26 cellular contexts compared by ENCODE assay signal in the genomic region with DNA sequence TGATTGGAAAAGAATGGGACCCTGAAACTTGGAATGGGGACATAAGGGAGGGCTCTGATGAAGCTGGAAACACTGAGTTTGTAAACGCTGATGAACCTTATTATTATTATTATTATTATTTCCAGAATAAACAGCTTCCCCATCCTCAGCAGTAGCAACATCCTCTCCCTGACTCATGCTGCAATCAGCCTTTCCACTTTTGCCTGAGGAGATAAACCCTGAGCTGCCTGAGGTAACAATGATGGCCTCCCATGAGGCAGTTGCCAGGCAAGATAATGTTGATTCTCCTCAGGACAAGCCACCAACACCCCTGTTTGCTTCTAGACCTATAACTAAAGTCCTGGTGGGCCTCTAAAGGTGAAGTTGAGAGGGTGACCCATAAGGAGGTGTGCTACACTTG.
DNase-seq lines count a peak whose midpoint lies in the region; ATAC-seq, FAIRE-seq and TF ChIP-seq lines count a peak whose summit lies in the region.
"Had no signal": no experiment of that assay in that cellular context is flagged by ENCODE, and none has a peak within 500 bp of the region (broad histone marks: within the 10 kb centered on the region; RNA-seq: fewer than 3 reads in every experiment).

No MANE protein-coding gene starts in this region.

- no peak for TF ChIP-seq CTCF in MCF 10A (IDR thresholded peaks at IDR 0.05; ENCODE audit: unreplicated experiment)
- TF ChIP-seq CTCF in breast epithelium (IDR thresholded peaks at IDR 0.05), result no peak
- TF ChIP-seq CTCF in bronchial epithelial cell (IDR thresholded peaks at IDR 0.05; ENCODE audit: insufficient read depth, low read length, severe bottlenecking), result no peak
- TF ChIP-seq CTCF in foreskin keratinocyte (conservative IDR thresholded peaks at IDR 0.05), result no peak

- H3K27me3 ChIP-seq in breast epithelium (no peaks in the 10 kb centered on the region), bronchial epithelial cell (ENCODE audit: control insufficient read depth, insufficient read depth, low read length) (no peaks in the 10 kb centered on the region), foreskin keratinocyte (no peaks in the 10 kb centered on the region), trophoblast cell (ENCODE audit: insufficient read depth, low read length) (no peaks in the 10 kb centered on the region)
- H3K27me3 ChIP-seq: BLaER1 treated with 17β-estradiol and CSF1 and Interleukin-3, amounts not matched to agents 10 nM and 100 nM had no signal

- H3K23ac ChIP-seq in trophoblast cell (ENCODE audit: low read length), result no peak overlapping the region

- H3K4me1 ChIP-seq in breast epithelium, result no peaks in the 10 kb centered on the region
- H3K4me1 ChIP-seq in foreskin keratinocyte, result no peaks in the 10 kb centered on the region
- H3K4me1 ChIP-seq in trophoblast cell (ENCODE audit: control insufficient read depth in 1 of 2, insufficient read depth in 2 of 2, low read length in 2 of 2), result no peaks in the 10 kb centered on the region
- H3K4me1 ChIP-seq: A549; BLaER1 treated with 17β-estradiol and CSF1 and Interleukin-3, amounts not matched to agents 10 nM and 100 nM had no signal

- H3K79me2 ChIP-seq in trophoblast cell (ENCODE audit: control insufficient read depth, insufficient read depth, low read length, poor library complexity), result no peaks in the 10 kb centered on the region

- intact Hi-C loops in MCF 10A (cut with micrococcal nuclease) (no loop called here), breast epithelium (cut with DNase I; ENCODE audit: low total_unique reads) (no loop called here)
- intact Hi-C loops in activated CD4-positive, alpha-beta T cell treated with anti-CD3 and anti-CD28 coated beads for 36 hours (cut with DNase I, micrococcal nuclease), result no loop called here

- no peaks in the 10 kb centered on the region for H3K9me3 ChIP-seq in breast epithelium
- H3K9me3 ChIP-seq in trophoblast cell (ENCODE audit: insufficient read depth, low read depth, low read length), result no peaks in the 10 kb centered on the region
- H3K9me3 ChIP-seq: A549 had no signal

- no peaks in the 10 kb centered on the region for H3K36me3 Mint-ChIP-seq in MCF 10A (ENCODE audit: insufficient read depth, unreplicated experiment)
- H3K36me3 Mint-ChIP-seq in activated CD4-positive, alpha-beta T cell treated with anti-CD3 and anti-CD28 coated beads for 36 hours (ENCODE audit: low read depth), result no peaks in the 10 kb centered on the region
- H3K36me3 Mint-ChIP-seq: CD8-positive, alpha-beta T cell had no signal

- H3K79me1 ChIP-seq in trophoblast cell (ENCODE audit: low read length), result no peaks in the 10 kb centered on the region

- H3K4me3 ChIP-seq in breast epithelium (no peak overlapping the region), bronchial epithelial cell (ENCODE audit: low read depth, low read length) (no peak overlapping the region), trophoblast cell (ENCODE audit: low read depth, low read length) (no peak overlapping the region)
- H3K4me3 ChIP-seq: A549; BLaER1 treated with 17β-estradiol and CSF1 and Interleukin-3, amounts not matched to agents 10 nM and 100 nM; GM12878 had no signal

- H4K12ac ChIP-seq in trophoblast cell (ENCODE audit: low read depth, low read length), result no peak overlapping the region

- no peak overlapping the region for H2BK5ac ChIP-seq in trophoblast cell (ENCODE audit: low read depth, low read length, poor library complexity)

- no peak overlapping the region for H3K4ac ChIP-seq in trophoblast cell (ENCODE audit: low read depth, low read length)

- no peak overlapping the region for H2AK5ac ChIP-seq in trophoblast cell (ENCODE audit: low read length)

- H2AFZ ChIP-seq in trophoblast cell (ENCODE audit: insufficient read depth, low read length, poor library complexity), result no peak overlapping the region

- DNase-seq in MCF 10A (ENCODE audit: unreplicated experiment), result peak; percentile 17
- DNase-seq in breast epithelium (ENCODE audit: low spot score in 2 of 2), result no peak
- peak; percentile 57 for DNase-seq in bronchial epithelial cell (ENCODE audit: low read depth)
- DNase-seq in foreskin keratinocyte, result peak; percentile 21 to 67
- DNase-seq in trophoblast cell, result peak; percentile 30 to 67
- no peak for DNase-seq in GM19239 (ENCODE audit: insufficient read length, low spot score)
- no peak for DNase-seq in activated CD4-positive, alpha-beta T cell treated with anti-CD3 and anti-CD28 coated beads for 36 hours
- no peak for DNase-seq in COR-L47 (lab: John Stamatoyannopoulos, UW)
- DNase-seq: AML-193; CD4-positive, alpha-beta T cell; CD8-positive, alpha-beta T cell; DMS 273 treated with DMSO at 0.1 percent for 48 hours; DMS153; DMS53; DMS79; DND-41; EL; GDM1 had no signal

- H2BK12ac ChIP-seq in trophoblast cell (ENCODE audit: low read length), result no peak overlapping the region

- H3K27me3 Mint-ChIP-seq in MCF 10A (ENCODE audit: insufficient read depth, unreplicated experiment), result no peaks in the 10 kb centered on the region
- peaks cover 2% of the 10 kb centered on the region for H3K27me3 Mint-ChIP-seq in activated CD4-positive, alpha-beta T cell treated with anti-CD3 and anti-CD28 coated beads for 36 hours
- H3K27me3 Mint-ChIP-seq: B cell; CD4-positive, alpha-beta T cell had no signal

- no TSS peak for BruUV-seq in MCF 10A (replicated peaks; lab: Mats Ljungman, UMichigan)

- WGBS in trophoblast cell (ENCODE audit: extremely low coverage, insufficient coverage, insufficient read length), result no CpG with 5 or more reads among the region's 1 CpG

- no peak overlapping the region for H4K91ac ChIP-seq in trophoblast cell (ENCODE audit: low read depth, low read length)

- H3K27ac ChIP-seq in breast epithelium, result no peak overlapping the region
- no peak overlapping the region for H3K27ac ChIP-seq in foreskin keratinocyte
- no peak overlapping the region for H3K27ac ChIP-seq in trophoblast cell (ENCODE audit: low read depth, low read length)
- H3K27ac ChIP-seq: 22Rv1; A549; BLaER1 treated with 17β-estradiol and CSF1 and Interleukin-3, amounts not matched to agents 10 nM and 100 nM; C4-2B had no signal

- H4K8ac ChIP-seq in trophoblast cell (ENCODE audit: low read depth, low read length), result no peak overlapping the region

- POLR2A ChIA-PET in MCF 10A (lab: Yijun Ruan, JAX), result interaction anchor here (0.6 to 2.0 kb wide), 5 partner anchors 10 to 573 kb away, joined by 3 to 7 read pairs (median 4); no protein-coding TSS in a partner anchor
- POLR2A ChIA-PET in activated CD4-positive, alpha-beta T cell treated with anti-CD3 and anti-CD28 coated beads for 36 hours (lab: Charles Lee), result no interaction called here

- no peaks in the 10 kb centered on the region for H3K9me3 Mint-ChIP-seq in MCF 10A (ENCODE audit: unreplicated experiment)
- H3K9me3 Mint-ChIP-seq in activated CD4-positive, alpha-beta T cell treated with anti-CD3 and anti-CD28 coated beads for 36 hours (ENCODE audit: low read depth), result no peaks in the 10 kb centered on the region
- H3K9me3 Mint-ChIP-seq: CD4-positive, alpha-beta T cell; CD8-positive, alpha-beta T cell had no signal

- H3K4me3 Mint-ChIP-seq in MCF 10A (ENCODE audit: unreplicated experiment), result no peak overlapping the region
- no peak overlapping the region for H3K4me3 Mint-ChIP-seq in activated CD4-positive, alpha-beta T cell treated with anti-CD3 and anti-CD28 coated beads for 36 hours
- H3K4me3 Mint-ChIP-seq: B cell; CD4-positive, alpha-beta T cell; CD8-positive, alpha-beta T cell had no signal

- H3K27ac Mint-ChIP-seq in MCF 10A (ENCODE audit: low read depth, unreplicated experiment), result peak overlapping the region; percentile 20
- no peak overlapping the region for H3K27ac Mint-ChIP-seq in activated CD4-positive, alpha-beta T cell treated with anti-CD3 and anti-CD28 coated beads for 36 hours
- H3K27ac Mint-ChIP-seq: B cell; CD4-positive, alpha-beta T cell; CD8-positive, alpha-beta T cell had no signal

- H3K9ac ChIP-seq in trophoblast cell (ENCODE audit: low read length), result no peak overlapping the region
- H3K9ac ChIP-seq: BLaER1 treated with 17β-estradiol and CSF1 and Interleukin-3, amounts not matched to agents 10 nM and 100 nM had no signal

- H3K18ac ChIP-seq in trophoblast cell (ENCODE audit: low read length), result no peak overlapping the region

- H3K4me2 ChIP-seq in trophoblast cell (ENCODE audit: low read length), result no peak overlapping the region
- H3K4me2 ChIP-seq: A549; BLaER1 treated with 17β-estradiol and CSF1 and Interleukin-3, amounts not matched to agents 10 nM and 100 nM had no signal

- no peak for TF ChIP-seq POLR2A in breast epithelium (IDR thresholded peaks at IDR 0.05)

- H2BK120ac ChIP-seq in trophoblast cell (ENCODE audit: insufficient read depth, low read length, poor library complexity), result no peak overlapping the region

- CTCF ChIA-PET in MCF 10A (lab: Yijun Ruan, JAX), result interaction anchor here (0.6 to 1.1 kb wide), 2 partner anchors 12 to 569 kb away, joined by 3 to 4 read pairs; a partner anchor contains a TSS
- CTCF ChIA-PET in activated CD4-positive, alpha-beta T cell treated with anti-CD3 and anti-CD28 coated beads for 36 hours (lab: Charles Lee), result no interaction called here

- H3K14ac ChIP-seq in trophoblast cell (ENCODE audit: low read length), result no peak overlapping the region

- FAIRE-seq in bronchial epithelial cell (lab: Jason Lieb, UNC) (no peak), GM19239 (lab: Jason Lieb, UNC) (no peak)
- FAIRE-seq: A549, GM12878, GM12892, GM18507 had no signal

- H3K4me1 Mint-ChIP-seq in MCF 10A (ENCODE audit: insufficient read depth, unreplicated experiment), result peaks cover 10% of the 10 kb centered on the region
- no peaks in the 10 kb centered on the region for H3K4me1 Mint-ChIP-seq in activated CD4-positive, alpha-beta T cell treated with anti-CD3 and anti-CD28 coated beads for 36 hours
- H3K4me1 Mint-ChIP-seq: B cell had no signal

- H3K36me3 ChIP-seq in breast epithelium (no peaks in the 10 kb centered on the region), bronchial epithelial cell (ENCODE audit: control insufficient read depth, insufficient read depth, low read length) (no peaks in the 10 kb centered on the region), trophoblast cell (ENCODE audit: control insufficient read depth in 1 of 2, insufficient read depth in 2 of 2, low read length in 2 of 2) (no peaks in the 10 kb centered on the region)
- H3K36me3 ChIP-seq: BLaER1 treated with 17β-estradiol and CSF1 and Interleukin-3, amounts not matched to agents 10 nM and 100 nM had no signal

- peak; percentile 54 for ATAC-seq in foreskin keratinocyte
- no peak for ATAC-seq in activated CD4-positive, alpha-beta T cell treated with anti-CD3 and anti-CD28 coated beads for 36 hours
- ATAC-seq: A549; CD8-positive, alpha-beta T cell; GM12878 had no signal

Comparison
In these comparisons a context has a peak if more than half of its experiments do, and no peak if none do; other contexts are left out.
1. DNase-seq: peak in MCF 10A (single experiment), bronchial epithelial cell (single experiment), foreskin keratinocyte (2 of 2) and trophoblast cell (2 of 2); none in breast epithelium (0 of 2), GM19239 (single experiment), activated CD4-positive, alpha-beta T cell treated with anti-CD3 and anti-CD28 coated beads for 36 hours (single experiment) and COR-L47 (single experiment).